ENCODE assay signal across 1 cellular context in genomic region chr22:30572210-30572609, GRCh38.
A peak's percentile ranks its signal among the peaks of the same experiment; 100 is the strongest.
TF ChIP-seq lines count a peak whose summit lies in the region.

No MANE protein-coding gene starts in this region.

TF ChIP-seq in K562, 482 proteins besides CTCF, POLR2A, EP300 and RAD21:
- TF ChIP-seq KDM1A (IDR thresholded peaks at IDR 0.05) (0 out of 4 replicates have a peak, but pooled peaks of 1 of the 2 experiments have one; percentile 18), ZFP36 (IDR thresholded peaks at IDR 0.05; ENCODE audit: low read depth, low read length, partially characterized antibody) (peak; percentile 63)
- TF ChIP-seq, protein P1, sequence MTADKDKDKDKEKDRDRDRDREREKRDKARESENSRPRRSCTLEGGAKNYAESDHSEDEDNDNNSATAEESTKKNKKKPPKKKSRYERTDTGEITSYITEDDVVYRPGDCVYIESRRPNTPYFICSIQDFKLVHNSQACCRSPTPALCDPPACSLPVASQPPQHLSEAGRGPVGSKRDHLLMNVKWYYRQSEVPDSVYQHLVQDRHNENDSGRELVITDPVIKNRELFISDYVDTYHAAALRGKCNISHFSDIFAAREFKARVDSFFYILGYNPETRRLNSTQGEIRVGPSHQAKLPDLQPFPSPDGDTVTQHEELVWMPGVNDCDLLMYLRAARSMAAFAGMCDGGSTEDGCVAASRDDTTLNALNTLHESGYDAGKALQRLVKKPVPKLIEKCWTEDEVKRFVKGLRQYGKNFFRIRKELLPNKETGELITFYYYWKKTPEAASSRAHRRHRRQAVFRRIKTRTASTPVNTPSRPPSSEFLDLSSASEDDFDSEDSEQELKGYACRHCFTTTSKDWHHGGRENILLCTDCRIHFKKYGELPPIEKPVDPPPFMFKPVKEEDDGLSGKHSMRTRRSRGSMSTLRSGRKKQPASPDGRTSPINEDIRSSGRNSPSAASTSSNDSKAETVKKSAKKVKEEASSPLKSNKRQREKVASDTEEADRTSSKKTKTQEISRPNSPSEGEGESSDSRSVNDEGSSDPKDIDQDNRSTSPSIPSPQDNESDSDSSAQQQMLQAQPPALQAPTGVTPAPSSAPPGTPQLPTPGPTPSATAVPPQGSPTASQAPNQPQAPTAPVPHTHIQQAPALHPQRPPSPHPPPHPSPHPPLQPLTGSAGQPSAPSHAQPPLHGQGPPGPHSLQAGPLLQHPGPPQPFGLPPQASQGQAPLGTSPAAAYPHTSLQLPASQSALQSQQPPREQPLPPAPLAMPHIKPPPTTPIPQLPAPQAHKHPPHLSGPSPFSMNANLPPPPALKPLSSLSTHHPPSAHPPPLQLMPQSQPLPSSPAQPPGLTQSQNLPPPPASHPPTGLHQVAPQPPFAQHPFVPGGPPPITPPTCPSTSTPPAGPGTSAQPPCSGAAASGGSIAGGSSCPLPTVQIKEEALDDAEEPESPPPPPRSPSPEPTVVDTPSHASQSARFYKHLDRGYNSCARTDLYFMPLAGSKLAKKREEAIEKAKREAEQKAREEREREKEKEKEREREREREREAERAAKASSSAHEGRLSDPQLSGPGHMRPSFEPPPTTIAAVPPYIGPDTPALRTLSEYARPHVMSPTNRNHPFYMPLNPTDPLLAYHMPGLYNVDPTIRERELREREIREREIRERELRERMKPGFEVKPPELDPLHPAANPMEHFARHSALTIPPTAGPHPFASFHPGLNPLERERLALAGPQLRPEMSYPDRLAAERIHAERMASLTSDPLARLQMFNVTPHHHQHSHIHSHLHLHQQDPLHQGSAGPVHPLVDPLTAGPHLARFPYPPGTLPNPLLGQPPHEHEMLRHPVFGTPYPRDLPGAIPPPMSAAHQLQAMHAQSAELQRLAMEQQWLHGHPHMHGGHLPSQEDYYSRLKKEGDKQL (CRISPR knock-in tag; IDR thresholded peaks at IDR 0.05; ENCODE audit: borderline replicate concordance), result no peak
